8 cellular contexts compared by ENCODE assay signal in genomic region chr9:121285835-121286687, GRCh38. TPM values are rescaled to one million over a fixed set of nuclear protein-coding genes. Genes with fewer than 3 reads are reported as not detected.
DNase-seq lines count a peak whose midpoint lies in the region; ATAC-seq, FAIRE-seq and TF ChIP-seq lines count a peak whose summit lies in the region.

No MANE protein-coding gene starts in this region.

- H3K18ac ChIP-seq in neuronal stem cell (ENCODE audit: low read length), result no peak overlapping the region

- no peak overlapping the region for H3K23ac ChIP-seq in neuronal stem cell (ENCODE audit: low read depth, low read length, poor library complexity)

- no peak for TF ChIP-seq CTCF in fibroblast of villous mesenchyme (IDR thresholded peaks at IDR 0.05; ENCODE audit: insufficient read depth, low read depth, low read length)

- no peak overlapping the region for H3K14ac ChIP-seq in neuronal stem cell (ENCODE audit: low read length)

- WGBS in neuronal stem cell (ENCODE audit: extremely low coverage in 2 of 2, insufficient read length in 2 of 2, insufficient replicate concordance in 1 of 2), 2 donors, result no CpG with 5 or more reads among the region's 18 CpGs

- no peak overlapping the region for H2AK5ac ChIP-seq in neuronal stem cell (ENCODE audit: low read depth, low read length)

- ATAC-seq in HG02970 (IDR thresholded peaks at IDR 0.05; ENCODE audit: low FRiP score, unreplicated experiment), result no peak

- no peak overlapping the region for H2BK120ac ChIP-seq in neuronal stem cell (ENCODE audit: low read depth, low read length)

- no peak overlapping the region for H4K91ac ChIP-seq in neuronal stem cell (ENCODE audit: low read depth, low read length, poor library complexity)

- H3K9ac ChIP-seq in neuronal stem cell (ENCODE audit: low read depth, low read length, poor library complexity), result no peak overlapping the region

- peaks cover 40 to 41% of the 10 kb centered on the region in 2 donors for H3K4me1 ChIP-seq in neuronal stem cell (ENCODE audit: control insufficient read depth in 2 of 2, insufficient read depth in 1 of 2, low read depth in 1 of 2, low read length in 2 of 2)

- H3K4me2 ChIP-seq in neuronal stem cell (ENCODE audit: insufficient read depth, low read length, poor library complexity, severe bottlenecking), result peak overlapping the region; percentile 15

- H3K36me3 ChIP-seq in neuronal stem cell (replicated peaks in 1 of 2; ENCODE audit: control insufficient read depth in 2 of 2, insufficient read depth in 2 of 2, low read length in 2 of 2), result no peaks in the 10 kb centered on the region

- no peak overlapping the region for H3K27ac ChIP-seq in neuronal stem cell (replicated peaks; ENCODE audit: low read length)

- no peaks in the 10 kb centered on the region for H3K9me3 ChIP-seq in neuronal stem cell (replicated peaks in 1 of 2; ENCODE audit: control insufficient read depth in 2 of 2, insufficient read depth in 1 of 2, low read depth in 1 of 2, low read length in 2 of 2)

- DNase-seq in H54 (ENCODE audit: insufficient read length, low spot score) (peak; percentile 69), SW480 (ENCODE audit: low spot score) (peak; percentile 67), fibroblast of villous mesenchyme (ENCODE audit: low read depth) (peak; percentile 79), neuronal stem cell (ENCODE audit: low spot score) (no peak), NCI-H1048 (lab: John Stamatoyannopoulos, UW) (no peak), NCI-H345 treated with DMSO at 0.1 percent for 48 hours (lab: John Stamatoyannopoulos, UW; ENCODE audit: unreplicated experiment) (no peak), DMS79 treated with DMSO at 0.1 percent for 48 hours (lab: John Stamatoyannopoulos, UW) (no peak)

- H3K27me3 ChIP-seq in neuronal stem cell (ENCODE audit: control insufficient read depth in 3 of 3, insufficient read depth in 3 of 3, low read depth in 1 of 3, low read length in 3 of 3), result no peaks in the 10 kb centered on the region

- no peaks in the 10 kb centered on the region for H3K79me1 ChIP-seq in neuronal stem cell (ENCODE audit: low read depth, low read length)

- FAIRE-seq in H54 (lab: Jason Lieb, UNC), result peak; percentile 27

- H2AFZ ChIP-seq in neuronal stem cell (ENCODE audit: low read length), result no peak overlapping the region

- H3K4me3 ChIP-seq in fibroblast of villous mesenchyme (ENCODE audit: low read depth, low read length), result no peak overlapping the region
- H3K4me3 ChIP-seq in neuronal stem cell (ENCODE audit: low read length in 2 of 2), result no peak overlapping the region

- H2BK5ac ChIP-seq in neuronal stem cell (ENCODE audit: low read length), result no peak overlapping the region

- H2BK15ac ChIP-seq in neuronal stem cell (ENCODE audit: low read length), result peak overlapping the region; percentile 0

- TF ChIP-seq POLR2A in H54 (IDR thresholded peaks at IDR 0.05; ENCODE audit: low read depth, low read length), result 0 out of 2 replicates have a peak, but pooled peaks have one; percentile 4

- no peak overlapping the region for H4K8ac ChIP-seq in neuronal stem cell (ENCODE audit: low read depth, low read length)

- H3K4ac ChIP-seq in neuronal stem cell (ENCODE audit: low read length), result no peak overlapping the region

- H2BK12ac ChIP-seq in neuronal stem cell (ENCODE audit: low read length), result no peak overlapping the region

RNA-seq across cellular contexts. Expression of gene GSN, which starts 18.1 kb away (rescaled TPM):
- total RNA-seq in fibroblast of villous mesenchyme, result 254 and 283 TPM in 2 replicates
- 29.4 TPM for polyA plus RNA-seq in neuronal stem cell (2013, experiment 1 of 2)
- polyA plus RNA-seq in neuronal stem cell (2013, experiment 2 of 2), result 28.1 TPM

Comparison
In these comparisons a context has a peak if more than half of its experiments do, and no peak if none do; other contexts are left out.
1. DNase-seq: peak in H54 (single experiment), SW480 (single experiment) and fibroblast of villous mesenchyme (single experiment); none in neuronal stem cell (single experiment), NCI-H1048 (single experiment), NCI-H345 treated with DMSO at 0.1 percent for 48 hours (single experiment) and DMS79 treated with DMSO at 0.1 percent for 48 hours (single experiment).